ENCODE assay signal across 17 cellular contexts in the genomic region with DNA sequence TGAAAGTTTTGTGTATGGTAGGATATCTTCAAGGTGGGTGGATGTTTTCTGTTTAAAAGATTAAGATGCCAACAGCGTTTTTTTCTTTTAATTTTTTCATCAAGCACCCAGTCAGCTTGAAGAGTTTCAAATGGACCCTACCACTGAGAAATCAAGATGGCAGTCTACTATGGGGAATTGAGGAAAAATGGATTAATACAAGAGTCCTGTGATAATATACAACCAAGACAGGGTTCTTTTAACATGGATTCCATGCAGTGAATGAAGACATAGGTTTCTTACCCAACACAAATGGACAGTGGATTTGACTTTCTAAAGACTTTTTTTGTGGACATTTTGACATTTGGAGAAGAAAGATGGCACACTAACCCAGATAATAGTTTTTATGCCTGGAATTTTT. TPM values are rescaled to one million over a fixed set of nuclear protein-coding genes. Genes with fewer than 3 reads are reported as not detected.
DNase-seq lines count a peak whose midpoint lies in the region; ATAC-seq, FAIRE-seq and TF ChIP-seq lines count a peak whose summit lies in the region.
"Had no signal": no experiment of that assay in that cellular context is flagged by ENCODE, and none has a peak within 500 bp of the region (broad histone marks: within the 10 kb centered on the region; RNA-seq: fewer than 3 reads in every experiment).

No MANE protein-coding gene starts in this region.

- DNase-seq in HepG2 (ENCODE audit: low spot score) (no peak), right lobe of liver (no peak), left lung (no peak), HPDE6-E6E7 (ENCODE audit: extremely low spot score) (no peak), SK-N-SH (no peak), endodermal cell (no peak)
- DNase-seq in activated CD8-positive, alpha-beta T cell treated with anti-CD3 and anti-CD28 coated beads for 36 hours: no peak
- no peak for DNase-seq in stimulated activated CD4-positive, alpha-beta T cell treated with anti-CD3 and anti-CD28 coated beads, Interleukin-2, amount 100 ng/mL, for 48 hours
- DNase-seq: activated CD4-positive, CD25-positive, alpha-beta regulatory T cell treated with anti-CD3 and anti-CD28 coated beads, Interleukin-2, amount 50 U/mL, for 72 hours; dermis blood vessel endothelial cell; NCI-H1092; NCI-H2107; NCI-H69; RPMI8226; uterus had no signal

- H3K4me1 ChIP-seq in HepG2 (ENCODE audit: insufficient read depth, low read length): peaks cover 30% of the 10 kb centered on the region
- peaks cover 0 to 36% (median 0%) of the 10 kb centered on the region in 4 donors for H3K4me1 ChIP-seq in right lobe of liver
- H3K4me1 ChIP-seq in left lung: peaks cover 20 to 81% of the 10 kb centered on the region in 2 donors
- H3K4me1 ChIP-seq in SK-N-SH (ENCODE audit: control insufficient read depth in 1 of 2, insufficient read depth in 2 of 2, low read depth in 1 of 2, low read length in 1 of 2): no peaks in the 10 kb centered on the region; a peak in 2 of 4 replicates
- H3K4me1 ChIP-seq in endodermal cell (ENCODE audit: control insufficient read depth, insufficient read depth, low read length): no peaks in the 10 kb centered on the region

- H4K20me1 ChIP-seq in HepG2 (ENCODE audit: insufficient read depth, low read length) (peaks cover 39% of the 10 kb centered on the region), SK-N-SH (ENCODE audit: insufficient read depth) (no peaks in the 10 kb centered on the region; the same call in 1 of the 2 replicates)

- no peak overlapping the region for H3K27ac ChIP-seq in HepG2 (ENCODE audit: extremely low read length, insufficient read depth, low read length)
- H3K27ac ChIP-seq in right lobe of liver: no peak overlapping the region
- H3K27ac ChIP-seq in left lung: peak overlapping the region; percentile 15 to 21
- H3K27ac ChIP-seq in SK-N-SH (ENCODE audit: low read depth in 2 of 2, low read length in 1 of 2): peak overlapping the region in 1 of 2 experiments; percentile 99; a peak in 1 of 4 replicates
- H3K27ac ChIP-seq in endodermal cell (ENCODE audit: low read depth, low read length): no peak overlapping the region
- H3K27ac ChIP-seq: parathyroid adenoma had no signal

- no peak for ATAC-seq in HepG2
- no peak for ATAC-seq in right lobe of liver
- ATAC-seq in activated CD8-positive, alpha-beta T cell treated with anti-CD3 and anti-CD28 coated beads for 36 hours: no peak
- ATAC-seq in left lung: no peak

- H3K9ac ChIP-seq in HepG2 (ENCODE audit: insufficient read depth, low read depth, low read length): no peak overlapping the region
- no peak overlapping the region for H3K9ac ChIP-seq in SK-N-SH
- no peak overlapping the region for H3K9ac ChIP-seq in endodermal cell (ENCODE audit: extremely low read depth, low read length, poor library complexity, severe bottlenecking)
- H3K9ac ChIP-seq: parathyroid adenoma had no signal

- H3K36me3 ChIP-seq in HepG2 (replicated peaks in 1 of 2; ENCODE audit: control insufficient read depth in 1 of 2, insufficient read depth in 2 of 2, low read length in 2 of 2) (peaks cover 5 to 54% of the 10 kb centered on the region in 2 experiments), right lobe of liver (peaks cover 0 to 37% (median 17%) of the 10 kb centered on the region in 4 donors), left lung (peaks cover 0 to 62% of the 10 kb centered on the region in 2 donors), SK-N-SH (replicated peaks in 1 of 2; ENCODE audit: control insufficient read depth in 1 of 2, insufficient read depth in 2 of 2, low read length in 1 of 2) (peaks cover 61 to 85% of the 10 kb centered on the region in 2 experiments), endodermal cell (ENCODE audit: control insufficient read depth, insufficient read depth, low read length) (peaks cover 84% of the 10 kb centered on the region)
- H3K36me3 ChIP-seq: uterus had no signal

- peak overlapping the region; percentile 86 for H3K27ac Mint-ChIP-seq in activated CD8-positive, alpha-beta T cell treated with anti-CD3 and anti-CD28 coated beads for 36 hours
- H3K27ac Mint-ChIP-seq in endodermal cell: no peak overlapping the region

- TF ChIP-seq RAD21 in HepG2 (CRISPR knock-in tag; IDR thresholded peaks at IDR 0.05) (no peak), SK-N-SH (IDR thresholded peaks at IDR 0.05; ENCODE audit: low read length) (no peak)

- WGBS in HepG2 (ENCODE audit: low lambda C conversion rate): 100% methylated on average over 1 of the region's 1 CpG
- WGBS in right lobe of liver (ENCODE audit: insufficient coverage, low coverage, low lambda C conversion rate, missing lambda C conversion rate): 100% methylated on average over 1 of the region's 1 CpG
- WGBS in SK-N-SH (ENCODE audit: low lambda C conversion rate): 100% methylated on average over 1 of the region's 1 CpG
- WGBS in endodermal cell (ENCODE audit: insufficient coverage in 1 of 2, insufficient read length in 1 of 2), 2 experiments: 88% methylated on average over 1 of the region's 1 CpG; no CpG with 5 or more reads in 1 of the 2 experiments

- H3K4me3 ChIP-seq in HepG2 (replicated peaks in 1 of 3; ENCODE audit: insufficient read depth in 1 of 3, low read depth in 2 of 3, low read length in 3 of 3) (no peak overlapping the region), right lobe of liver (no peak overlapping the region), left lung (no peak overlapping the region), SK-N-SH (ENCODE audit: low read depth in 2 of 2, low read length in 1 of 2) (no peak overlapping the region), endodermal cell (ENCODE audit: low read length) (no peak overlapping the region)
- H3K4me3 ChIP-seq: hepatocyte, uterus had no signal

- H3F3A ChIP-seq in SK-N-SH (replicated peaks; ENCODE audit: insufficient read depth): peaks cover 96% of the 10 kb centered on the region

- peaks cover 13% of the 10 kb centered on the region for H3K9me3 Mint-ChIP-seq in activated CD8-positive, alpha-beta T cell treated with anti-CD3 and anti-CD28 coated beads for 36 hours
- peaks cover 4% of the 10 kb centered on the region for H3K9me3 Mint-ChIP-seq in endodermal cell

- no TSS peak for BruUV-seq in HepG2 (replicated peaks; lab: Mats Ljungman, UMichigan)

- TF ChIP-seq EP300 in HepG2 (IDR thresholded peaks at IDR 0.05; ENCODE audit: low read depth in 2 of 2, low read length in 2 of 2): no peak
- TF ChIP-seq EP300 in HepG2 (CRISPR knock-in tag; IDR thresholded peaks at IDR 0.05; ENCODE audit: borderline replicate concordance): no peak
- no peak for TF ChIP-seq EP300 in SK-N-SH (IDR thresholded peaks at IDR 0.05; ENCODE audit: borderline replicate concordance in 1 of 2, low read depth in 1 of 2, low read length in 1 of 2)

- H3K27me3 ChIP-seq in HepG2 (ENCODE audit: control insufficient read depth in 1 of 2, insufficient read depth in 2 of 2, low read length in 2 of 2): no peaks in the 10 kb centered on the region; a peak in 1 of 5 replicates
- no peaks in the 10 kb centered on the region for H3K27me3 ChIP-seq in right lobe of liver
- no peaks in the 10 kb centered on the region for H3K27me3 ChIP-seq in left lung
- H3K27me3 ChIP-seq in SK-N-SH (ENCODE audit: insufficient read depth): no peaks in the 10 kb centered on the region
- no peaks in the 10 kb centered on the region for H3K27me3 ChIP-seq in endodermal cell (ENCODE audit: control insufficient read depth, insufficient read depth, low read length, poor library complexity, severe bottlenecking)
- H3K27me3 ChIP-seq: hepatocyte, uterus had no signal

- H3K27me3 Mint-ChIP-seq in activated CD8-positive, alpha-beta T cell treated with anti-CD3 and anti-CD28 coated beads for 36 hours: no peaks in the 10 kb centered on the region
- H3K27me3 Mint-ChIP-seq in endodermal cell (ENCODE audit: insufficient read depth): no peaks in the 10 kb centered on the region

- H3K4me3 Mint-ChIP-seq in activated CD8-positive, alpha-beta T cell treated with anti-CD3 and anti-CD28 coated beads for 36 hours: peak overlapping the region; percentile 13
- no peak overlapping the region for H3K4me3 Mint-ChIP-seq in endodermal cell

- peaks cover 56% of the 10 kb centered on the region for H3K4me1 Mint-ChIP-seq in activated CD8-positive, alpha-beta T cell treated with anti-CD3 and anti-CD28 coated beads for 36 hours (ENCODE audit: low read depth)
- peaks cover under 1% of the 10 kb centered on the region for H3K4me1 Mint-ChIP-seq in endodermal cell

- CTCF ChIA-PET in HepG2 (lab: Yijun Ruan, JAX; ENCODE audit: low intra/inter-chr PET ratio, low total read pairs) (no interaction called here), SK-N-SH (lab: Yijun Ruan, JAX) (no interaction called here)
- CTCF ChIA-PET in activated CD8-positive, alpha-beta T cell treated with anti-CD3 and anti-CD28 coated beads for 36 hours (lab: Charles Lee): interaction anchor here (0.7 to 3.1 kb wide), 6 partner anchors 8 to 132 kb away, joined by 3 to 8 read pairs (median 4); no protein-coding TSS in a partner anchor

- TF ChIP-seq POLR2A in HepG2 (IDR thresholded peaks at IDR 0.05; ENCODE audit: insufficient read depth in 1 of 2, low read depth in 2 of 2, low read length in 2 of 2) (no peak), right lobe of liver (IDR thresholded peaks at IDR 0.05) (no peak)

- intact Hi-C loops in HepG2 (cut with micrococcal nuclease; ENCODE audit: unreplicated experiment): no loop called here
- intact Hi-C loops in right lobe of liver (cut with DNase I): no loop called here
- intact Hi-C loops in activated CD8-positive, alpha-beta T cell treated with anti-CD3 and anti-CD28 coated beads for 36 hours (cut with micrococcal nuclease): no loop called here
- intact Hi-C loops in left lung (cut with DNase I): no loop called here

- POLR2A ChIA-PET in HepG2 (lab: Yijun Ruan, JAX): interaction anchor here (3.2 to 6.2 kb wide), 2 partner anchors 16 to 89 kb away, joined by 19 to 37 read pairs; no protein-coding TSS in a partner anchor
- POLR2A ChIA-PET in activated CD8-positive, alpha-beta T cell treated with anti-CD3 and anti-CD28 coated beads for 36 hours (lab: Charles Lee): interaction anchor here (1.5 to 19.7 kb wide), 5 partner anchors 7 to 88 kb away, joined by 6 to 642 read pairs (median 21); partner anchors contain the start of gene CHD2
- POLR2A ChIA-PET in SK-N-SH (lab: Yijun Ruan, JAX): no interaction called here

- H3K79me2 ChIP-seq in HepG2 (ENCODE audit: insufficient read depth, low read length) (peaks cover 98% of the 10 kb centered on the region), SK-N-SH (ENCODE audit: insufficient read depth) (peaks cover 99% of the 10 kb centered on the region)

- no peak overlapping the region for H3K4me2 ChIP-seq in HepG2 (ENCODE audit: low read depth, low read length)
- no peak overlapping the region for H3K4me2 ChIP-seq in SK-N-SH
- H3K4me2 ChIP-seq: hepatocyte had no signal

- TF ChIP-seq CTCF in HepG2 (CRISPR knock-in tag; IDR thresholded peaks at IDR 0.05) (no peak), right lobe of liver (IDR thresholded peaks at IDR 0.05) (no peak), left lung (IDR thresholded peaks at IDR 0.05) (no peak), SK-N-SH (IDR thresholded peaks at IDR 0.05) (no peak), endodermal cell (conservative IDR thresholded peaks at IDR 0.05) (no peak)
- no peak for TF ChIP-seq CTCF in activated CD8-positive, alpha-beta T cell treated with anti-CD3 and anti-CD28 coated beads for 36 hours (IDR thresholded peaks at IDR 0.05)

- H3K9me3 ChIP-seq in HepG2 (ENCODE audit: low read length): no peaks in the 10 kb centered on the region
- H3K9me3 ChIP-seq in right lobe of liver: no peaks in the 10 kb centered on the region
- H3K9me3 ChIP-seq in left lung: no peaks in the 10 kb centered on the region
- H3K9me3 ChIP-seq in SK-N-SH: no peaks in the 10 kb centered on the region
- H3K9me3 ChIP-seq in endodermal cell (ENCODE audit: control insufficient read depth, low read length): no peaks in the 10 kb centered on the region
- H3K9me3 ChIP-seq: uterus had no signal

- H3K36me3 Mint-ChIP-seq in activated CD8-positive, alpha-beta T cell treated with anti-CD3 and anti-CD28 coated beads for 36 hours (ENCODE audit: low read depth): peaks cover 81% of the 10 kb centered on the region
- peaks cover 70% of the 10 kb centered on the region for H3K36me3 Mint-ChIP-seq in endodermal cell (ENCODE audit: low read depth)

- H3K9me2 ChIP-seq in SK-N-SH: no peaks in the 10 kb centered on the region

- in situ Hi-C loops in HepG2 (cut with HindIII; ENCODE audit: extremely low pct_ligation_motif_present, low pct_unique_long_range_greater_than_20kb): no loop called here

- FAIRE-seq in HepG2 (lab: Jason Lieb, UNC): no peak

- no peak overlapping the region for H2AFZ ChIP-seq in HepG2 (ENCODE audit: low read length)
- H2AFZ ChIP-seq in SK-N-SH (ENCODE audit: low read depth): no peak overlapping the region
- H2AFZ ChIP-seq: hepatocyte, parathyroid adenoma had no signal

RNA-seq across cellular contexts. Expression of gene CHD2, which starts 2.5 kb away (rescaled TPM):
- total RNA-seq in HepG2 (2016; rRNA removed; fragmentation: Illumina TruSeq; extraction: Trizol) (47.3 and 54.1 TPM in 2 replicates), right lobe of liver (10 to 100 TPM; 41.4 to 65.0 (median 56.6) TPM), left lung (100 to 1,000 TPM; 128 to 135 TPM), endodermal cell (100 to 1,000 TPM; 116 to 127 TPM)
- 130 and 158 TPM in 2 replicates for total RNA-seq in HepG2 (2016; cell fraction: cytosol; rRNA removed; fragmentation: Illumina TruSeq; extraction: Trizol; ENCODE audit: low read depth)
- 50.1 and 51.1 TPM in 2 replicates for total RNA-seq in HepG2 (2016; cell fraction: insoluble cytoplasmic fraction; rRNA removed; fragmentation: Illumina TruSeq; extraction: Trizol)
- total RNA-seq in HepG2 (2016; cell fraction: membrane; rRNA removed; fragmentation: Illumina TruSeq; extraction: Trizol): 43.6 and 53.4 TPM in 2 replicates
- 176 and 185 TPM in 2 replicates for total RNA-seq in HepG2 (2016; cell fraction: nucleus; rRNA removed; fragmentation: Illumina TruSeq; extraction: Trizol)
- polyA plus RNA-seq in HepG2 (2011; rRNA removed) (54.0 and 71.7 TPM in 2 replicates), SK-N-SH (2012; rRNA removed) (25.3 and 28.6 TPM in 2 replicates)
- 36.6 and 46.4 TPM in 2 replicates for polyA plus RNA-seq in HepG2 (2011; cell fraction: cytosol; rRNA removed)
- polyA plus RNA-seq in HepG2 (2011; cell fraction: nucleus; rRNA removed): 160 and 205 TPM in 2 replicates
- 51.4 and 60.1 TPM in 2 replicates for polyA plus RNA-seq in HepG2 (2012)
- polyA plus RNA-seq in HepG2 (2016; cell fraction: cytosol; fragmentation: Illumina TruSeq; extraction: Trizol; ENCODE audit: low read depth): 2.6 and 2.7 TPM in 2 replicates
- 33.4 and 39.2 TPM in 2 replicates for polyA plus RNA-seq in HepG2 (2016; cell fraction: insoluble cytoplasmic fraction; fragmentation: Illumina TruSeq; extraction: Trizol; ENCODE audit: low read depth)
- polyA plus RNA-seq in HepG2 (2016; cell fraction: membrane; fragmentation: Illumina TruSeq; extraction: Trizol; ENCODE audit: low read depth): 5.7 and 7.2 TPM in 2 replicates
- polyA plus RNA-seq in HepG2 (2016; cell fraction: nucleus; fragmentation: Illumina TruSeq; extraction: Trizol; ENCODE audit: insufficient read depth, low read depth): 104 and 120 TPM in 2 replicates
- 70.2 and 75.7 TPM in 2 replicates for polyA minus RNA-seq in HepG2 (2011; rRNA and poly(A)+ RNA removed; ENCODE audit: low replicate concordance)
- 53.5 and 70.4 TPM in 2 replicates for polyA minus RNA-seq in HepG2 (2011; cell fraction: cytosol; rRNA and poly(A)+ RNA removed)
- 605 and 632 TPM in 2 replicates for polyA minus RNA-seq in HepG2 (2011; cell fraction: nucleus; rRNA and poly(A)+ RNA removed)
- 100 to 1,000 TPM; 124 to 138 TPM for total RNA-seq in activated CD8-positive, alpha-beta T cell treated with anti-CD3 and anti-CD28 coated beads for 36 hours
- polyA plus RNA-seq in SK-N-SH (2012; cell fraction: cytosol; rRNA removed): 21.5 and 21.8 TPM in 2 replicates
- polyA plus RNA-seq in SK-N-SH (2012; cell fraction: nucleus; rRNA removed): 73.6 and 98.5 TPM in 2 replicates
- 56.2 TPM for polyA plus RNA-seq in endodermal cell (2013, experiment 1 of 2)
- polyA plus RNA-seq in endodermal cell (2013, experiment 2 of 2): 46.7 TPM

Comparison
In these comparisons a context has a peak if more than half of its experiments do, and no peak if none do; other contexts are left out.
1. H3K27ac ChIP-seq: peak in left lung (2 of 2); none in HepG2 (single experiment), right lobe of liver (0 of 3) and endodermal cell (single experiment).